ENCODE assay signal across 8 cellular contexts in genomic region chr10:103660364-103661197, GRCh38.
DNase-seq lines count a peak whose midpoint lies in the region; ATAC-seq, FAIRE-seq and TF ChIP-seq lines count a peak whose summit lies in the region.

No MANE protein-coding gene starts in this region.

- peaks cover 0 to 3% of the 10 kb centered on the region in 2 experiments; a peak in 2 of 5 replicates for H3K9me3 Mint-ChIP-seq in H9

- H3K9me3 ChIP-seq in H9 (ENCODE audit: control insufficient read depth, low read depth, low read length) (no peaks in the 10 kb centered on the region), transverse colon (no peaks in the 10 kb centered on the region)

- H3K4me1 ChIP-seq in H9 (ENCODE audit: insufficient read depth, low read length) (no peaks in the 10 kb centered on the region), transverse colon (peaks cover 14 to 42% (median 24%) of the 10 kb centered on the region in 4 donors)

- H3K4me3 ChIP-seq in bronchial epithelial cell (ENCODE audit: low read depth, low read length) (peak overlapping the region; percentile 13), transverse colon (peak overlapping the region; percentile 35 to 54 (median 46))

- H2BK15ac ChIP-seq in H9 (ENCODE audit: low read depth, low read length) = peak overlapping the region; percentile 42; the same call in 1 of the 2 replicates

- no peak overlapping the region for H3K4ac ChIP-seq in H9 (ENCODE audit: low read depth, low read length)

- H3K27me3 ChIP-seq in H9 (ENCODE audit: insufficient read depth, low read length) (no peaks in the 10 kb centered on the region), bronchial epithelial cell (ENCODE audit: control insufficient read depth, insufficient read depth, low read length) (no peaks in the 10 kb centered on the region), transverse colon (no peaks in the 10 kb centered on the region)

- H3K4me1 Mint-ChIP-seq in H9 = peaks cover 14 to 25% of the 10 kb centered on the region in 2 experiments

- peaks cover 12 to 20% (median 17%) of the 10 kb centered on the region in 3 experiments; a peak in 6 of 7 replicates for H3K36me3 Mint-ChIP-seq in H9 (ENCODE audit: insufficient read depth in 1 of 3, low read depth in 3 of 3)

- no peak overlapping the region for H2AFZ ChIP-seq in H9 (ENCODE audit: low read length)

- H4K8ac ChIP-seq in H9 (replicated peaks; ENCODE audit: insufficient read length, low read depth, low read length) = no peak overlapping the region

- no peak for ATAC-seq in HG02970 (IDR thresholded peaks at IDR 0.05; ENCODE audit: low FRiP score, unreplicated experiment)

- H3K18ac ChIP-seq in H9 (ENCODE audit: insufficient read length, low read depth, low read length) = peak overlapping the region; percentile 36

- no peak overlapping the region for H3K4me2 ChIP-seq in H9 (ENCODE audit: insufficient read depth, insufficient read length, low read length)

- no peak for TF ChIP-seq POLR2A in transverse colon (IDR thresholded peaks at IDR 0.05)

- H3K9ac ChIP-seq in H9 (ENCODE audit: extremely low read depth, insufficient read length, low read length) = no peak overlapping the region

- no peak overlapping the region for H3K56ac ChIP-seq in H9 (ENCODE audit: insufficient read length, low read depth, low read length)

- H3K27me3 Mint-ChIP-seq in H9 (ENCODE audit: low read depth) = no peaks in the 10 kb centered on the region

- H2AK5ac ChIP-seq in H9 (ENCODE audit: insufficient read length, low read length) = no peak overlapping the region

- H2BK5ac ChIP-seq in H9 (ENCODE audit: insufficient read length, low read length) = no peak overlapping the region

- H4K5ac ChIP-seq in H9 (ENCODE audit: insufficient read length, low read depth, low read length) = no peak overlapping the region

- intact Hi-C loops in transverse colon (cut with DNase I; ENCODE audit: low total_unique reads) = no loop called here

- H3K27ac Mint-ChIP-seq in H9 = no peak overlapping the region

- FAIRE-seq in bronchial epithelial cell (lab: Jason Lieb, UNC) = no peak

- no peak overlapping the region for H3K23ac ChIP-seq in H9 (ENCODE audit: insufficient read length, low read depth, low read length)

- no peak overlapping the region for H3T11ph ChIP-seq in H9 (ENCODE audit: low read length)

- peaks cover 20% of the 10 kb centered on the region for H3K36me3 ChIP-seq in bronchial epithelial cell (ENCODE audit: control insufficient read depth, insufficient read depth, low read length)
- no peaks in the 10 kb centered on the region for H3K36me3 ChIP-seq in transverse colon

- TF ChIP-seq CTCF in GM10266 (IDR thresholded peaks at IDR 0.05; ENCODE audit: control insufficient read depth, insufficient read depth, low read depth, missing control alignments) (peak; percentile 16), H9 (conservative IDR thresholded peaks at IDR 0.05) (no peak), bronchial epithelial cell (IDR thresholded peaks at IDR 0.05; ENCODE audit: insufficient read depth, low read length, severe bottlenecking) (no peak), transverse colon (IDR thresholded peaks at IDR 0.05) (no peak)

- in situ Hi-C loops in transverse colon (cut with MboI; ENCODE audit: low pct_ligation_motif_present in 1 of 4, low pct_unique_long_range_greater_than_20kb in 1 of 4, low sequenced_read_pairs in 3 of 4) = no loop called here

- no peaks in the 10 kb centered on the region for H3K79me1 ChIP-seq in H9 (ENCODE audit: insufficient read depth, low read depth, low read length, poor library complexity, severe bottlenecking)

- H3K79me2 ChIP-seq in H9 (ENCODE audit: insufficient read depth, low read length) = no peaks in the 10 kb centered on the region

- WGBS in H9 (ENCODE audit: extremely low coverage, insufficient read length, low lambda C conversion rate) = no CpG with 5 or more reads among the region's 42 CpGs
- WGBS in transverse colon (ENCODE audit: low coverage in 1 of 2), 2 donors = 59% methylated on average over 38 of the region's 42 CpGs; no CpG with 5 or more reads in 1 of the 2 donors

- no peak overlapping the region for H2BK120ac ChIP-seq in H9 (ENCODE audit: low read depth, low read length, poor library complexity, severe bottlenecking)

- no peak for TF ChIP-seq EP300 in transverse colon (IDR thresholded peaks at IDR 0.05; ENCODE audit: low read depth)

- no peak overlapping the region for H4K91ac ChIP-seq in H9 (ENCODE audit: insufficient read length, low read depth, low read length)

- no peak overlapping the region for H2BK20ac ChIP-seq in H9 (ENCODE audit: low read depth, low read length, poor library complexity, severe bottlenecking)

- no peaks in the 10 kb centered on the region for H4K20me1 ChIP-seq in H9 (ENCODE audit: control insufficient read depth, insufficient read depth, insufficient read length)

- H3K4me3 Mint-ChIP-seq in H9 = peak overlapping the region in 1 of 2 experiments; percentile 42; a peak in 1 of 5 replicates

- H2BK12ac ChIP-seq in H9 (ENCODE audit: insufficient read length, low read depth, low read length) = no peak overlapping the region

- H3K27ac ChIP-seq in H9 (ENCODE audit: insufficient read length, low read depth, low read length) = no peak overlapping the region
- H3K27ac ChIP-seq in transverse colon = peak overlapping the region; percentile 89 to 93 (median 92)

- no peaks in the 10 kb centered on the region for H3K23me2 ChIP-seq in H9 (ENCODE audit: insufficient read length, low read depth, low read length, poor library complexity, severe bottlenecking)

- peak overlapping the region; percentile 54 for H3K14ac ChIP-seq in H9 (ENCODE audit: insufficient read depth, low read length)

- no peak for DNase-seq in GM10266 (ENCODE audit: extremely low spot score)
- DNase-seq in H9 = no peak
- peak; percentile 28 for DNase-seq in NCI-H510A treated with DMSO at 0.1 percent for 48 hours (lab: John Stamatoyannopoulos, UW)
- no peak for DNase-seq in bronchial epithelial cell (ENCODE audit: low read depth)
- peak; percentile 25 to 52 for DNase-seq in lung microvascular endothelial cell (ENCODE audit: low read depth in 2 of 2)
- DNase-seq in transverse colon = no peak
- no peak for DNase-seq in NCI-H1436 treated with DMSO at 0.1 percent for 48 hours (lab: John Stamatoyannopoulos, UW)

Comparison
In these comparisons a context has a peak if more than half of its experiments do, and no peak if none do; other contexts are left out.
1. DNase-seq: peak in NCI-H510A treated with DMSO at 0.1 percent for 48 hours (single experiment) and lung microvascular endothelial cell (2 of 2); none in GM10266 (single experiment), H9 (single experiment), bronchial epithelial cell (single experiment), transverse colon (single experiment) and NCI-H1436 treated with DMSO at 0.1 percent for 48 hours (single experiment).